ENCODE assay signal across 18 cellular contexts in the genomic region with DNA sequence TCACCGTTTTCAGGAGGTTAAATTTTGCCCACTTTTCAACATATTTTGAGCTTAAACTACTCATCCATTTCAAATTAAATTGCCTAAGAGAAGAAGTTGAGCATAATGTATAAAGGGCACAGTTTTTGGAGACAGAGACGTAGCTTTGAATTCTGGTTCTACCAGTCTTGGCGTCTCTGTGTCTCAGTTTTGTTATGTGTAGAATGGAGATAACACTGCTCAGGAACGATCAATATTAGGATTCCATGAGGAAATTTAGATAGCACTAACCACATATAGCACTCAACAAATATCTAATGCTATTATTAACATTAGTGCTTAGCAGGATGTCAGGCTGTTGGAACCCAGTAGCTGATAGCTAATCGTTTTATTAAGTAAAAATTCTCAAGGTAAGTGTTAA. TPM values are rescaled to one million over a fixed set of nuclear protein-coding genes. Genes with fewer than 3 reads are reported as not detected.
DNase-seq lines count a peak whose midpoint lies in the region; ATAC-seq and TF ChIP-seq lines count a peak whose summit lies in the region.
"Had no signal": no experiment of that assay in that cellular context is flagged by ENCODE, and none has a peak within 500 bp of the region (broad histone marks: within the 10 kb centered on the region; RNA-seq: fewer than 3 reads in every experiment).

No MANE protein-coding gene starts in this region.

- H3K36me3 Mint-ChIP-seq in progenitor cell of endocrine pancreas (ENCODE audit: insufficient read depth) = no peaks in the 10 kb centered on the region
- H3K36me3 Mint-ChIP-seq in type B pancreatic cell = no peaks in the 10 kb centered on the region
- no peaks in the 10 kb centered on the region for H3K36me3 Mint-ChIP-seq in activated CD8-positive, alpha-beta T cell treated with anti-CD3 and anti-CD28 coated beads for 36 hours (ENCODE audit: low read depth)
- H3K36me3 Mint-ChIP-seq: CD4-positive, CD25-positive, alpha-beta regulatory T cell; CD8-positive, alpha-beta T cell had no signal

- H3K4me1 ChIP-seq in mucosa of stomach (ENCODE audit: control insufficient read depth, insufficient read depth, low read length) (peaks cover 32% of the 10 kb centered on the region), PC-3 (ENCODE audit: insufficient read depth, low read length) (no peaks in the 10 kb centered on the region)
- H3K4me1 ChIP-seq: BLaER1, HAP-1 had no signal

- in situ Hi-C loops in GM13976 (cut with MboI; ENCODE audit: low sequenced_read_pairs, unreplicated experiment) = no loop called here

- no peaks in the 10 kb centered on the region for H3K9me2 ChIP-seq in PC-3 (replicated peaks; ENCODE audit: low read length)

- H3K9ac ChIP-seq in mucosa of stomach (ENCODE audit: low read length) (peak overlapping the region; percentile 44), PC-3 (ENCODE audit: low read length) (no peak overlapping the region)
- H3K9ac ChIP-seq: BLaER1 had no signal

- H3K79me2 ChIP-seq in PC-3 (ENCODE audit: low read length) = no peaks in the 10 kb centered on the region

- H3K27ac ChIP-seq in VCaP (peak overlapping the region; percentile 46; the same call in 1 of the 2 replicates), PC-3 (ENCODE audit: low read length) (no peak overlapping the region)
- H3K27ac ChIP-seq: BLaER1, C4-2B had no signal

- no peak overlapping the region for H3K4me2 ChIP-seq in PC-3 (ENCODE audit: low read length)
- H3K4me2 ChIP-seq: BLaER1 had no signal

- TF ChIP-seq CTCF in VCaP (conservative IDR thresholded peaks at IDR 0.05) (no peak), progenitor cell of endocrine pancreas (IDR thresholded peaks at IDR 0.05; ENCODE audit: unreplicated experiment) (no peak), type B pancreatic cell (conservative IDR thresholded peaks at IDR 0.05) (no peak), GM13976 (IDR thresholded peaks at IDR 0.05; ENCODE audit: borderline replicate concordance, control extremely low read depth, extremely low read depth, insufficient read depth, missing control alignments) (no peak), PC-3 (conservative IDR thresholded peaks at IDR 0.05; ENCODE audit: low read depth, low read length) (no peak)
- no peak for TF ChIP-seq CTCF in activated CD8-positive, alpha-beta T cell treated with anti-CD3 and anti-CD28 coated beads for 36 hours (IDR thresholded peaks at IDR 0.05)

- no peaks in the 10 kb centered on the region for H3K27me3 Mint-ChIP-seq in progenitor cell of endocrine pancreas
- peaks cover 11% of the 10 kb centered on the region for H3K27me3 Mint-ChIP-seq in type B pancreatic cell
- peaks cover 5% of the 10 kb centered on the region for H3K27me3 Mint-ChIP-seq in activated CD8-positive, alpha-beta T cell treated with anti-CD3 and anti-CD28 coated beads for 36 hours
- H3K27me3 Mint-ChIP-seq: CD4-positive, CD25-positive, alpha-beta regulatory T cell had no signal

- no peaks in the 10 kb centered on the region for H3F3A ChIP-seq in PC-3 (ENCODE audit: low read length, unreplicated experiment)

- intact Hi-C loops in activated CD8-positive, alpha-beta T cell treated with anti-CD3 and anti-CD28 coated beads for 36 hours (cut with micrococcal nuclease) = no loop called here
- intact Hi-C loops in PC-3 (cut with micrococcal nuclease) = no loop called here

- DNase-seq in progenitor cell of endocrine pancreas (ENCODE audit: low spot score, unreplicated experiment) (no peak), type B pancreatic cell (ENCODE audit: extremely low spot score, unreplicated experiment) (no peak), GM13976 (ENCODE audit: low spot score) (no peak), PC-3 (no peak)
- no peak for DNase-seq in activated CD8-positive, alpha-beta T cell treated with anti-CD3 and anti-CD28 coated beads for 36 hours
- DNase-seq: Caco-2; CD4-positive, CD25-positive, alpha-beta regulatory T cell; CD8-positive, alpha-beta T cell; DMS153; DND-41; GOT3; HFFc6 had no signal

- no peaks in the 10 kb centered on the region for H4K20me1 ChIP-seq in PC-3 (ENCODE audit: low read length)
- H4K20me1 ChIP-seq: BLaER1 had no signal

- no peak overlapping the region for H2AFZ ChIP-seq in PC-3 (ENCODE audit: low read length)

- no peak for ATAC-seq in activated CD8-positive, alpha-beta T cell treated with anti-CD3 and anti-CD28 coated beads for 36 hours
- ATAC-seq in PC-3 = no peak
- ATAC-seq: CD8-positive, alpha-beta T cell had no signal

- peak overlapping the region; percentile 85 for H3K27ac Mint-ChIP-seq in progenitor cell of endocrine pancreas
- peak overlapping the region; percentile 8 for H3K27ac Mint-ChIP-seq in type B pancreatic cell
- no peak overlapping the region for H3K27ac Mint-ChIP-seq in activated CD8-positive, alpha-beta T cell treated with anti-CD3 and anti-CD28 coated beads for 36 hours
- H3K27ac Mint-ChIP-seq: B cell; CD8-positive, alpha-beta T cell; HFFc6 had no signal

- H3K9me3 ChIP-seq in mucosa of stomach (ENCODE audit: control insufficient read depth, low read length) = no peaks in the 10 kb centered on the region
- H3K9me3 ChIP-seq in PC-3 (ENCODE audit: low read length) = no peaks in the 10 kb centered on the region
- H3K9me3 ChIP-seq: BLaER1, Caco-2, HAP-1 had no signal

- POLR2A ChIA-PET in activated CD8-positive, alpha-beta T cell treated with anti-CD3 and anti-CD28 coated beads for 36 hours (lab: Charles Lee) = no interaction called here
- POLR2A ChIA-PET in PC-3 (lab: Charles Lee; ENCODE audit: unreplicated experiment) = interaction anchor here (0.6 kb wide), 1 partner anchor 114 kb away, joined by 4 read pairs; no protein-coding TSS in a partner anchor

- peaks cover under 1% of the 10 kb centered on the region for H3K9me3 Mint-ChIP-seq in progenitor cell of endocrine pancreas (ENCODE audit: low read depth)
- H3K9me3 Mint-ChIP-seq in type B pancreatic cell = no peaks in the 10 kb centered on the region
- no peaks in the 10 kb centered on the region for H3K9me3 Mint-ChIP-seq in activated CD8-positive, alpha-beta T cell treated with anti-CD3 and anti-CD28 coated beads for 36 hours
- H3K9me3 Mint-ChIP-seq: CD4-positive, CD25-positive, alpha-beta regulatory T cell; CD8-positive, alpha-beta T cell; HFFc6 had no signal

- CTCF ChIA-PET in activated CD8-positive, alpha-beta T cell treated with anti-CD3 and anti-CD28 coated beads for 36 hours (lab: Charles Lee) = no interaction called here
- CTCF ChIA-PET in PC-3 (lab: Charles Lee) = no interaction called here

- H3K4me3 ChIP-seq in mucosa of stomach (ENCODE audit: low read length) = no peak overlapping the region
- no peak overlapping the region for H3K4me3 ChIP-seq in PC-3 (ENCODE audit: low read length)
- H3K4me3 ChIP-seq: BLaER1, HAP-1 had no signal

- H3K4me1 Mint-ChIP-seq in progenitor cell of endocrine pancreas (ENCODE audit: low read depth) (peaks cover 28% of the 10 kb centered on the region), type B pancreatic cell (ENCODE audit: unreplicated experiment) (no peaks in the 10 kb centered on the region)
- H3K4me1 Mint-ChIP-seq in activated CD8-positive, alpha-beta T cell treated with anti-CD3 and anti-CD28 coated beads for 36 hours (ENCODE audit: low read depth) = no peaks in the 10 kb centered on the region
- H3K4me1 Mint-ChIP-seq: B cell; CD4-positive, CD25-positive, alpha-beta regulatory T cell had no signal

- H3K4me3 Mint-ChIP-seq in progenitor cell of endocrine pancreas (ENCODE audit: low read depth) (no peak overlapping the region), type B pancreatic cell (no peak overlapping the region)
- no peak overlapping the region for H3K4me3 Mint-ChIP-seq in activated CD8-positive, alpha-beta T cell treated with anti-CD3 and anti-CD28 coated beads for 36 hours
- H3K4me3 Mint-ChIP-seq: B cell; CD4-positive, CD25-positive, alpha-beta regulatory T cell; CD8-positive, alpha-beta T cell; HFFc6 had no signal

- H3K36me3 ChIP-seq in mucosa of stomach (ENCODE audit: control insufficient read depth, insufficient read depth, low read length) = no peaks in the 10 kb centered on the region
- no peaks in the 10 kb centered on the region for H3K36me3 ChIP-seq in PC-3 (ENCODE audit: low read depth, low read length)
- H3K36me3 ChIP-seq: BLaER1, HAP-1 had no signal

- no TSS peak for BruUV-seq in PC-3 (replicated peaks; lab: Mats Ljungman, UMichigan)

- H3K27me3 ChIP-seq in mucosa of stomach (ENCODE audit: control insufficient read depth, insufficient read depth, low read length) = no peaks in the 10 kb centered on the region
- no peaks in the 10 kb centered on the region for H3K27me3 ChIP-seq in PC-3 (ENCODE audit: low read length)
- H3K27me3 ChIP-seq: BLaER1 had no signal

RNA-seq across cellular contexts. Expression of a gene that starts 40.4 kb away (rescaled TPM):
- total RNA-seq in progenitor cell of endocrine pancreas (112 and 114 TPM in 2 replicates), type B pancreatic cell (ENCODE audit: low replicate concordance) (37.7 and 39.8 TPM in 2 replicates), PC-3 (2014; rRNA removed) (19.4 and 24.1 TPM in 2 replicates)
- not detected for total RNA-seq in activated CD8-positive, alpha-beta T cell treated with anti-CD3 and anti-CD28 coated beads for 36 hours
- total RNA-seq: B cell had no signal

Comparison
In these comparisons a context has a peak if more than half of its experiments do, and no peak if none do; other contexts are left out.
1. RNA of a gene that starts 40.4 kb away (total RNA-seq): 112 to 114 TPM in progenitor cell of endocrine pancreas, 37.7 to 39.8 TPM in type B pancreatic cell and 19.4 to 24.1 TPM in PC-3; not detected in activated CD8-positive, alpha-beta T cell treated with anti-CD3 and anti-CD28 coated beads for 36 hours; every median in the first group is over 10 times any median in the second.